14 cellular contexts compared by ENCODE assay signal in the genomic region with DNA sequence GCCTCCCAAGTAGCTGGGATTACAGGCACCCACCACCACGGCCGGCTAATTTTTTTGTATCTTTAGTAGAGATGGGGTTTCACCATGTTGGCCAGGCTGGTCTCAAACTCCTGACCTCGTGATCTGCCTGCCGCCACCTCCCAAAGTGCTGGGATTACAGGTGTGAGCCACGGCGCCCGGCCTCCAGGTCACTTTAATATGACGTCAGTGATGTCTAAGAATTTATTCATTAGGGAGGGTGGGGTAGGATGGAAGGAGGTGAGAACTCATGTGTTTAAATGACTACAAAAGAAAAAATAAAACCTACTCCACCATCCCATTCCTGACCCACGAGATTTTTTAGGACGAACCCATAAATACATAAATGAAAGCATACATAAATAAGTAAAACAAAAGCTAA. TPM values are rescaled to one million over a fixed set of nuclear protein-coding genes. Genes with fewer than 3 reads are reported as not detected.
"Had no signal": no experiment of that assay in that cellular context is flagged by ENCODE, and none has a peak within 500 bp of the region (broad histone marks: within the 10 kb centered on the region; RNA-seq: fewer than 3 reads in every experiment).

No MANE protein-coding gene starts in this region.

RNA-seq across cellular contexts. Expression of a gene that starts 2.7 kb away (rescaled TPM):
- total RNA-seq: activated B cell treated with CpG ODN at 0.5 μM for 24 hours; activated CD4-positive, alpha-beta memory T cell treated with anti-CD3 and anti-CD28 coated beads for 36 hours; activated CD4-positive, alpha-beta memory T cell treated with anti-CD3 and anti-CD28 coated beads, Interleukin-2, amount 10 ng/mL, durations not matched to agents 7 days and 5 days; activated CD4-positive, alpha-beta T cell treated with anti-CD3 and anti-CD28 coated beads for 36 hours; activated CD4-positive, alpha-beta T cell treated with anti-CD3 and anti-CD28 coated beads, Interleukin-2, amount 10 ng/mL, durations not matched to agents 24 days and 14 days; activated CD4-positive, alpha-beta T cell treated with anti-CD3 and anti-CD28 coated beads, Interleukin-2, amount 10 ng/mL, durations not matched to agents 7 days and 5 days; activated CD8-positive, alpha-beta memory T cell treated with anti-CD3 and anti-CD28 coated beads for 36 hours; activated CD8-positive, alpha-beta memory T cell treated with anti-CD3 and anti-CD28 coated beads, Interleukin-2, amount 10 ng/mL, durations not matched to agents 7 days and 5 days; activated CD8-positive, alpha-beta T cell treated with anti-CD3 and anti-CD28 coated beads for 36 hours; activated CD8-positive, alpha-beta T cell treated with anti-CD3 and anti-CD28 coated beads, Interleukin-2, amount 10 ng/mL, durations not matched to agents 7 days and 5 days; T-helper 1 cell treated with Interleukin-12 subunit alpha and Interleukin-12 subunit beta and Interleukin-4 antibody, amounts not matched to agents 30 ng/mL and 1 ng/mL, for 36 hours; T-helper 17 cell; T-helper 2 cell treated with Interferon-gamma antibody and Interleukin-4, amounts not matched to agents 100 ng/mL and 5 ng/mL, for 36 hours; WTC11 had no signal
